In genomic region chr10:16809074-16809718, GRCh38 we compare ENCODE assay signal across 1 cellular context.
TF ChIP-seq lines count a peak whose summit lies in the region.

No MANE protein-coding gene starts in this region.

TF ChIP-seq in H1, 55 proteins besides CTCF, POLR2A, EP300 and RAD21:
- TF ChIP-seq E2F6 (IDR thresholded peaks at IDR 0.05), result no peak
- TF ChIP-seq ATF2 (IDR thresholded peaks at IDR 0.05; ENCODE audit: low read length), result 0 out of 2 replicates have a peak, but pooled peaks have one; percentile 38
